10 cellular contexts compared by ENCODE assay signal in the genomic region with DNA sequence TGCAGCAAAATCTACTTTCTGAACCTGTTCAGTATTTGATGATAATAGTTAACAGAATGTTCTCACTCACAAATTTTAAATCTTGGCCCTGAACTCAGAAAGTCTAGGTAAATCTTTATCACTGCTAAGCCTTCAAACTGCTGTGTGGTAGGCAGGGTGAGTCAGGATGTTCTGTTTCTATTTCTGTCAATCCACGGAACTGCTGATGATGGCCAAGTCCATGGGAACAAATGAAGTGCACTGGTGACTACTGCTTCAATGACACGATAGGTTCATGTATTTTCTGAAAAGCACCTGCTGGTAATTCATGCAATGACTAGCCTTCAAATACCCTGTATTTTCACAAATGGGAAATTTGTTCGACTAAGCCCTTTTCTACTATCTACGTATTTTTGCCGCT. TPM values are rescaled to one million over a fixed set of nuclear protein-coding genes. Genes with fewer than 3 reads are reported as not detected.
DNase-seq lines count a peak whose midpoint lies in the region; ATAC-seq and TF ChIP-seq lines count a peak whose summit lies in the region.
"Had no signal": no experiment of that assay in that cellular context is flagged by ENCODE, and none has a peak within 500 bp of the region (broad histone marks: within the 10 kb centered on the region; RNA-seq: fewer than 3 reads in every experiment).

No MANE protein-coding gene starts in this region.

- H3K4me3 ChIP-seq in heart left ventricle (no peak overlapping the region), left ventricle myocardium inferior (no peak overlapping the region), SJSA1 (no peak overlapping the region), Caco-2 (ENCODE audit: low read depth, low read length) (no peak overlapping the region)
- H3K4me3 ChIP-seq: neural progenitor cell had no signal

- TF ChIP-seq POLR2A in heart left ventricle (IDR thresholded peaks at IDR 0.05): no peak

- no peaks in the 10 kb centered on the region for H3K27me3 Mint-ChIP-seq in stimulated activated naive CD8-positive, alpha-beta T cell treated with anti-CD3 and anti-CD28 coated beads, Interleukin-15, amount 100 ng/mL, for 72 hours
- H3K27me3 Mint-ChIP-seq in Caco-2 (ENCODE audit: insufficient read depth, unreplicated experiment): no peaks in the 10 kb centered on the region

- no peak overlapping the region for H3K4me3 Mint-ChIP-seq in stimulated activated naive CD8-positive, alpha-beta T cell treated with anti-CD3 and anti-CD28 coated beads, Interleukin-15, amount 100 ng/mL, for 72 hours
- H3K4me3 Mint-ChIP-seq in Caco-2 (ENCODE audit: unreplicated experiment): no peak overlapping the region
- H3K4me3 Mint-ChIP-seq: neural progenitor cell had no signal

- H3K36me3 ChIP-seq in heart left ventricle (peaks cover 0 to 20% (median 13%) of the 10 kb centered on the region in 9 donors), left ventricle myocardium inferior (peaks cover 15% of the 10 kb centered on the region), SJSA1 (peaks cover 9% of the 10 kb centered on the region), Caco-2 (ENCODE audit: control insufficient read depth, insufficient read depth, low read length) (no peaks in the 10 kb centered on the region)

- BruUV-seq in Caco-2 (replicated peaks; lab: Mats Ljungman, UMichigan): no TSS peak

- TF ChIP-seq CTCF in heart left ventricle (IDR thresholded peaks at IDR 0.05): no peak
- no peak for TF ChIP-seq CTCF in left ventricle myocardium inferior (IDR thresholded peaks at IDR 0.05; ENCODE audit: borderline replicate concordance)
- TF ChIP-seq CTCF in Caco-2 (IDR thresholded peaks at IDR 0.05; ENCODE audit: insufficient read depth in 1 of 2, low read depth in 1 of 2, low read length in 1 of 2, severe bottlenecking in 1 of 2, unreplicated experiment in 1 of 2): no peak

- ATAC-seq in heart left ventricle: peak; percentile 56 to 82 (median 74)
- peak; percentile 77 for ATAC-seq in stimulated activated naive CD8-positive, alpha-beta T cell treated with anti-CD3 and anti-CD28 coated beads, Interleukin-15, amount 100 ng/mL, for 72 hours
- ATAC-seq in HG02642 (IDR thresholded peaks at IDR 0.05; ENCODE audit: poor library complexity, unreplicated experiment): no peak
- no peak for ATAC-seq in HG03442 (IDR thresholded peaks at IDR 0.05; ENCODE audit: unreplicated experiment)

- POLR2A ChIA-PET in Caco-2 (lab: Charles Lee): no interaction called here

- H3K27me3 ChIP-seq in heart left ventricle (no peaks in the 10 kb centered on the region), left ventricle myocardium inferior (ENCODE audit: low read depth) (no peaks in the 10 kb centered on the region), SJSA1 (replicated peaks) (no peaks in the 10 kb centered on the region), Caco-2 (replicated peaks; ENCODE audit: control insufficient read depth, insufficient read depth, low read length) (no peaks in the 10 kb centered on the region)
- H3K27me3 ChIP-seq: neural progenitor cell had no signal

- H3K36me3 Mint-ChIP-seq in Caco-2 (ENCODE audit: insufficient read depth, unreplicated experiment): peaks cover 13% of the 10 kb centered on the region

- intact Hi-C loops in heart left ventricle (cut with DNase I) (no loop called here), left ventricle myocardium inferior (cut with micrococcal nuclease) (no loop called here), Caco-2 (cut with micrococcal nuclease; ENCODE audit: unreplicated experiment) (no loop called here)

- CTCF ChIA-PET in Caco-2 (lab: Charles Lee): no interaction called here

- H3K9me3 ChIP-seq in heart left ventricle (no peaks in the 10 kb centered on the region), left ventricle myocardium inferior (replicated peaks) (no peaks in the 10 kb centered on the region), SJSA1 (replicated peaks) (no peaks in the 10 kb centered on the region), Caco-2 (no peaks in the 10 kb centered on the region)

- WGBS in heart left ventricle, 4 donors: 61 to 73% (median 64%) methylated on average over 5 of the region's 5 CpGs

- H3K27ac Mint-ChIP-seq in stimulated activated naive CD8-positive, alpha-beta T cell treated with anti-CD3 and anti-CD28 coated beads, Interleukin-15, amount 100 ng/mL, for 72 hours: no peak overlapping the region
- H3K27ac Mint-ChIP-seq in Caco-2 (ENCODE audit: unreplicated experiment): no peak overlapping the region
- H3K27ac Mint-ChIP-seq: neural progenitor cell had no signal

- H3K27ac ChIP-seq in heart left ventricle (peak overlapping the region in 2 of 12 donors; percentile 18 to 26), left ventricle myocardium inferior (replicated peaks) (no peak overlapping the region), SJSA1 (peak overlapping the region; percentile 75)
- H3K27ac ChIP-seq: neural progenitor cell had no signal

- peaks cover 23% of the 10 kb centered on the region for H3K4me1 Mint-ChIP-seq in stimulated activated naive CD8-positive, alpha-beta T cell treated with anti-CD3 and anti-CD28 coated beads, Interleukin-15, amount 100 ng/mL, for 72 hours
- H3K4me1 Mint-ChIP-seq in Caco-2 (ENCODE audit: low read depth, unreplicated experiment): no peaks in the 10 kb centered on the region
- H3K4me1 Mint-ChIP-seq: neural progenitor cell had no signal

- no peak for DNase-seq in heart left ventricle
- DNase-seq in left ventricle myocardium inferior: no peak
- DNase-seq in SJSA1 (ENCODE audit: low read depth in 1 of 2, low spot score in 2 of 2): peak in 1 of 2 experiments; percentile 34
- peak; percentile 14 for DNase-seq in fibroblast of gingiva (ENCODE audit: low read depth)
- no peak for DNase-seq in stimulated activated naive CD8-positive, alpha-beta T cell treated with anti-CD3 and anti-CD28 coated beads, Interleukin-15, amount 100 ng/mL, for 72 hours
- DNase-seq in Caco-2: no peak
- DNase-seq: MM.1S had no signal

- no peaks in the 10 kb centered on the region for H3K9me3 Mint-ChIP-seq in stimulated activated naive CD8-positive, alpha-beta T cell treated with anti-CD3 and anti-CD28 coated beads, Interleukin-15, amount 100 ng/mL, for 72 hours
- no peaks in the 10 kb centered on the region for H3K9me3 Mint-ChIP-seq in Caco-2 (ENCODE audit: unreplicated experiment)
- H3K9me3 Mint-ChIP-seq: neural progenitor cell had no signal

- H3K4me1 ChIP-seq in heart left ventricle (peaks cover 0 to 15% (median 0%) of the 10 kb centered on the region in 12 donors), left ventricle myocardium inferior (peaks cover 20% of the 10 kb centered on the region), SJSA1 (replicated peaks) (peaks cover 19% of the 10 kb centered on the region), Caco-2 (no peaks in the 10 kb centered on the region)
- H3K4me1 ChIP-seq: neural progenitor cell had no signal

RNA-seq across cellular contexts. Expression of a gene that starts 14.2 kb away (rescaled TPM):
- total RNA-seq in heart left ventricle (10 to 100 TPM; 19.1 to 41.3 (median 28.8) TPM), left ventricle myocardium inferior (22.8 TPM), Caco-2 (2022) (84.7 and 104 TPM in 2 replicates)
- 10 to 100 TPM; 24.6 to 38.5 TPM for polyA plus RNA-seq in heart left ventricle
- 71.2 and 71.5 TPM in 2 replicates for total RNA-seq in SJSA1 (2014; rRNA removed; shearing (Covaris generic))

RNA-seq across cellular contexts. Expression of a gene that starts 33.0 kb away (rescaled TPM):
- total RNA-seq in heart left ventricle: 10 to 100 TPM; 36.8 to 58.8 (median 45.1) TPM
- polyA plus RNA-seq in heart left ventricle: 10 to 100 TPM; 17.2 to 43.3 TPM
- total RNA-seq in left ventricle myocardium inferior: 42.6 TPM
- 89.6 and 92.0 TPM in 2 replicates for total RNA-seq in SJSA1 (2014; rRNA removed; shearing (Covaris generic))
- total RNA-seq in Caco-2 (2022): 125 and 136 TPM in 2 replicates

Comparison
In these comparisons a context has a peak if more than half of its experiments do, and no peak if none do; other contexts are left out.
1. ATAC-seq: peak in heart left ventricle (4 of 4) and stimulated activated naive CD8-positive, alpha-beta T cell treated with anti-CD3 and anti-CD28 coated beads, Interleukin-15, amount 100 ng/mL, for 72 hours (single experiment); none in HG02642 (single experiment) and HG03442 (single experiment).